18 cellular contexts compared by ENCODE assay signal in the genomic region with DNA sequence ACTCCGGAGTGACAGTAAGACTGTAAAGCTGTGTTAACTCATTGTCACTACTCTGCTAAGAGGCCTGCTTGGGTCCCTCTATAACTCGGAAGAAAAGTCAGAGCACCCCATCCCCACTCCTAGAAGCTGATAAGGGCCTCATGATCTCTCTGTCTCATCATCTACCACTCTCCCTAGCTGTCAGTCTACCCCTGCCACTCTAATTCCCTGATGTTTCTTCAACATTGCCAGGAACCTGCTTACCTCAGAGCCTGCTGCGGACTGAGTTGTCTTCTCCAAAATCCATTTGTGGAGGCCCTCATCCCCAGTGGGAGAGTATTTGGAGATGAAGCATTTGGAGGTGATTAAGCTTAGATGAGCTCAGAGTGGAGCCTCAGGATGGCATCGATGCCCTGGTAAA.
DNase-seq lines count a peak whose midpoint lies in the region; TF ChIP-seq lines count a peak whose summit lies in the region.
"Had no signal": no experiment of that assay in that cellular context is flagged by ENCODE, and none has a peak within 500 bp of the region (broad histone marks: within the 10 kb centered on the region; RNA-seq: fewer than 3 reads in every experiment).

No MANE protein-coding gene starts in this region.

- no peaks in the 10 kb centered on the region for H3K27me3 ChIP-seq in right atrium auricular region
- H3K27me3 ChIP-seq in left ventricle myocardium inferior (ENCODE audit: low read depth), result peaks cover 49% of the 10 kb centered on the region
- peaks cover 0 to 5% (median 0%) of the 10 kb centered on the region in 4 donors for H3K27me3 ChIP-seq in esophagus muscularis mucosa
- no peaks in the 10 kb centered on the region for H3K27me3 ChIP-seq in vagina

- no peak overlapping the region for H3K27ac Mint-ChIP-seq in chondrocyte (ENCODE audit: unreplicated experiment)
- H3K27ac Mint-ChIP-seq: B cell; CD4-positive, alpha-beta T cell; CD8-positive, alpha-beta T cell had no signal

- WGBS in esophagus muscularis mucosa, result 75% methylated on average over 4 of the region's 4 CpGs

- H3K4me1 Mint-ChIP-seq in chondrocyte (ENCODE audit: low read depth), result peaks cover 32% of the 10 kb centered on the region
- H3K4me1 Mint-ChIP-seq: B cell had no signal

- TF ChIP-seq POLR2A in esophagus muscularis mucosa (IDR thresholded peaks at IDR 0.05; ENCODE audit: low read depth) (no peak), vagina (IDR thresholded peaks at IDR 0.05) (no peak)

- no peaks in the 10 kb centered on the region for H3K27me3 Mint-ChIP-seq in chondrocyte (ENCODE audit: low read depth)
- H3K27me3 Mint-ChIP-seq: CD4-positive, alpha-beta T cell had no signal

- H3K4me3 ChIP-seq in right atrium auricular region (no peak overlapping the region), left ventricle myocardium inferior (no peak overlapping the region), esophagus muscularis mucosa (no peak overlapping the region), vagina (no peak overlapping the region)
- H3K4me3 ChIP-seq: A549; BLaER1 treated with 17β-estradiol and CSF1 and Interleukin-3, amounts not matched to agents 10 nM and 100 nM had no signal

- TF ChIP-seq CTCF in right atrium auricular region (IDR thresholded peaks at IDR 0.05) (no peak), left ventricle myocardium inferior (IDR thresholded peaks at IDR 0.05; ENCODE audit: borderline replicate concordance) (no peak), esophagus muscularis mucosa (IDR thresholded peaks at IDR 0.05) (no peak), vagina (IDR thresholded peaks at IDR 0.05) (no peak), chondrocyte (IDR thresholded peaks at IDR 0.05) (no peak)

- no peak for TF ChIP-seq EP300 in esophagus muscularis mucosa (IDR thresholded peaks at IDR 0.05)

- H3K36me3 ChIP-seq in right atrium auricular region (no peaks in the 10 kb centered on the region), left ventricle myocardium inferior (no peaks in the 10 kb centered on the region), esophagus muscularis mucosa (no peaks in the 10 kb centered on the region), vagina (no peaks in the 10 kb centered on the region)
- H3K36me3 ChIP-seq: BLaER1 treated with 17β-estradiol and CSF1 and Interleukin-3, amounts not matched to agents 10 nM and 100 nM had no signal

- peaks cover 9% of the 10 kb centered on the region for H3K9me3 Mint-ChIP-seq in chondrocyte (ENCODE audit: low read depth)
- H3K9me3 Mint-ChIP-seq: CD4-positive, alpha-beta T cell; CD8-positive, alpha-beta T cell had no signal

- H3K36me3 Mint-ChIP-seq in chondrocyte (ENCODE audit: low read depth), result no peaks in the 10 kb centered on the region
- H3K36me3 Mint-ChIP-seq: CD8-positive, alpha-beta T cell had no signal

- no peaks in the 10 kb centered on the region for H3K4me1 ChIP-seq in right atrium auricular region
- no peaks in the 10 kb centered on the region for H3K4me1 ChIP-seq in left ventricle myocardium inferior
- no peaks in the 10 kb centered on the region for H3K4me1 ChIP-seq in esophagus muscularis mucosa
- H3K4me1 ChIP-seq in vagina, result no peaks in the 10 kb centered on the region
- H3K4me1 ChIP-seq: A549, Caco-2 had no signal

- DNase-seq in right atrium auricular region (ENCODE audit: low spot score) (peak; percentile 44), left ventricle myocardium inferior (no peak), esophagus muscularis mucosa (ENCODE audit: extremely low spot score) (peak; percentile 89), vagina (ENCODE audit: extremely low spot score in 2 of 2) (peak; percentile 27 to 77), foreskin melanocyte (no peak), chondrocyte (ENCODE audit: low spot score) (no peak)
- DNase-seq: AML-193; Caco-2; Calu3; CD4-positive, alpha-beta T cell; CD8-positive, alpha-beta T cell; DMS79 treated with DMSO at 0.1 percent for 48 hours; GF-D8 had no signal

- intact Hi-C loops in left ventricle myocardium inferior (cut with micrococcal nuclease), result no loop called here
- intact Hi-C loops in esophagus muscularis mucosa (cut with DNase I), result no loop called here
- intact Hi-C loops in vagina (cut with DNase I), result no loop called here

- H3K4me3 Mint-ChIP-seq in chondrocyte (ENCODE audit: unreplicated experiment), result no peak overlapping the region
- H3K4me3 Mint-ChIP-seq: B cell; CD4-positive, alpha-beta T cell; CD8-positive, alpha-beta T cell had no signal

- H3K9me3 ChIP-seq in right atrium auricular region (peaks cover 0 to 7% of the 10 kb centered on the region in 2 donors), left ventricle myocardium inferior (replicated peaks) (peaks cover 9% of the 10 kb centered on the region), esophagus muscularis mucosa (peaks cover 0 to 5% (median 0%) of the 10 kb centered on the region in 4 donors), vagina (no peaks in the 10 kb centered on the region)
- H3K9me3 ChIP-seq: A549, Caco-2 had no signal

- no peak overlapping the region for H3K27ac ChIP-seq in right atrium auricular region
- no peak overlapping the region for H3K27ac ChIP-seq in left ventricle myocardium inferior (replicated peaks)
- H3K27ac ChIP-seq in esophagus muscularis mucosa (replicated peaks in 1 of 4), result no peak overlapping the region
- H3K27ac ChIP-seq in vagina, result no peak overlapping the region
- H3K27ac ChIP-seq: 22Rv1; A549; BLaER1 treated with 17β-estradiol and CSF1 and Interleukin-3, amounts not matched to agents 10 nM and 100 nM; C4-2B had no signal

Comparison
In these comparisons a context has a peak if more than half of its experiments do, and no peak if none do; other contexts are left out.
1. DNase-seq: peak in right atrium auricular region (single experiment), esophagus muscularis mucosa (single experiment) and vagina (2 of 2); none in left ventricle myocardium inferior (single experiment), foreskin melanocyte (single experiment) and chondrocyte (single experiment).